In the genomic region with DNA sequence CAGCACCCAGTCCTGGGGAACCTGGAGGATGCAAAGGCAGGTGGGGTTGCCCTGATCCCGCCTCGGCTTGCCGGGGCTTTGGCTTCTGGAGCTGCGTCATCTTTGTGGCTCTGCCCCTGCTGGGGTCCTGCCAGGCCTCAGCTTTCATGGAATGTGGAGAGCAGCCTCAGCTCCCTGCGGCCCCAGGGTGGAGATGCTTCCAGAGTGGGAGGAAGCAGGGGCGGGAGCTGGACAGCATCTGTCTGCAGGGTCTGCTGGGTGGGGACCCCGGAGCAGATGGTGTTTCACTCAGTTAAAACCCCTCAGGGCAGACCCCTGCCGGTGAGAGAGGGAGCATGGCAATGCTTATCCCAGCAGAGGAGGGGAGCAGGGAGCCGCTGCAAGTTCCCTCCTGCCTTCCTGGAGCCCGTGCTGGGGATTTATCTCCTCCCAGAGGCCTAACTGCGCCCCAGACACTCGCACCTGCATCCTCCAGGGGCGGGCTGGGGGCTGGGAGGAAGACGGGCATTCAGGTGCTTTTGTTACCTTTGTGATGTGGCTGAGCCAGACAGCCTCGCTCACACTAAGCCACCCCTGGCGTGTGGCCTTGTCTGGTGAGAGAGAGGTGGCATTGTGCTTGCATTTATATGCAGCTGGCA, we compare ENCODE assay signal across 11 cellular contexts. TPM values are rescaled to one million over a fixed set of nuclear protein-coding genes. Genes with fewer than 3 reads are reported as not detected.
DNase-seq lines count a peak whose midpoint lies in the region; ATAC-seq and TF ChIP-seq lines count a peak whose summit lies in the region.
"Had no signal": no experiment of that assay in that cellular context is flagged by ENCODE, and none has a peak within 500 bp of the region (broad histone marks: within the 10 kb centered on the region; RNA-seq: fewer than 3 reads in every experiment).

No MANE protein-coding gene starts in this region.

- CTCF ChIA-PET in CD8-positive, alpha-beta T cell (lab: Charles Lee), result no interaction called here

- peaks cover 17% of the 10 kb centered on the region for H3K27me3 ChIP-seq in osteoblast (ENCODE audit: insufficient read depth, low read length)
- H3K27me3 ChIP-seq in CD8-positive, alpha-beta T cell (ENCODE audit: insufficient read depth, low read length), result no peaks in the 10 kb centered on the region
- H3K27me3 ChIP-seq: right lobe of liver had no signal

- H3K27ac Mint-ChIP-seq in CD8-positive, alpha-beta T cell, result no peak overlapping the region

- H2AFZ ChIP-seq in osteoblast (ENCODE audit: low read length), result no peak overlapping the region

- H3K27me3 Mint-ChIP-seq in CD8-positive, alpha-beta T cell (ENCODE audit: low read depth), result peaks cover 25% of the 10 kb centered on the region

- no peak for ATAC-seq in CD8-positive, alpha-beta T cell
- ATAC-seq in GM21576 (IDR thresholded peaks at IDR 0.05; ENCODE audit: unreplicated experiment), result no peak
- ATAC-seq: right lobe of liver had no signal

- no peak overlapping the region for H3K4me3 Mint-ChIP-seq in CD8-positive, alpha-beta T cell

- peaks cover 3% of the 10 kb centered on the region for H3K4me1 ChIP-seq in osteoblast (ENCODE audit: insufficient read depth, low read length)
- H3K4me1 ChIP-seq in CD8-positive, alpha-beta T cell (ENCODE audit: insufficient read depth, low read length), result no peaks in the 10 kb centered on the region
- H3K4me1 ChIP-seq: right lobe of liver had no signal

- H3K27ac ChIP-seq in osteoblast (ENCODE audit: low read depth, low read length), result no peak overlapping the region
- H3K27ac ChIP-seq in CD8-positive, alpha-beta T cell (ENCODE audit: low read depth, low read length), result no peak overlapping the region
- H3K27ac ChIP-seq: coronary artery, right lobe of liver had no signal

- TF ChIP-seq CTCF in fibroblast of the aortic adventitia (IDR thresholded peaks at IDR 0.05; ENCODE audit: insufficient read depth, low read length) (no peak), osteoblast (IDR thresholded peaks at IDR 0.05; ENCODE audit: extremely low read depth, low read depth, low read length) (no peak)
- no peak for TF ChIP-seq CTCF in CD8-positive, alpha-beta T cell (IDR thresholded peaks at IDR 0.05)

- H3K4me3 ChIP-seq in fibroblast of the aortic adventitia (ENCODE audit: low read depth, low read length), result no peak overlapping the region
- no peak overlapping the region for H3K4me3 ChIP-seq in osteoblast (ENCODE audit: insufficient read depth, low read length)
- H3K4me3 ChIP-seq in CD8-positive, alpha-beta T cell (ENCODE audit: low read depth, low read length), result no peak overlapping the region
- H3K4me3 ChIP-seq: coronary artery, right lobe of liver had no signal

- no peaks in the 10 kb centered on the region for H4K20me1 ChIP-seq in osteoblast (ENCODE audit: insufficient read depth, low read length)

- H3K36me3 ChIP-seq in osteoblast (ENCODE audit: insufficient read depth, low read length), result no peaks in the 10 kb centered on the region
- H3K36me3 ChIP-seq in CD8-positive, alpha-beta T cell (ENCODE audit: insufficient read depth, low read length), result no peaks in the 10 kb centered on the region
- H3K36me3 ChIP-seq: right lobe of liver had no signal

- POLR2A ChIA-PET in CD8-positive, alpha-beta T cell (lab: Charles Lee), result no interaction called here

- H3K4me1 Mint-ChIP-seq in CD8-positive, alpha-beta T cell (ENCODE audit: low read depth), result no peaks in the 10 kb centered on the region

- no peak overlapping the region for H3K4me2 ChIP-seq in osteoblast (ENCODE audit: insufficient read depth, low read length)

- H3K9me3 Mint-ChIP-seq in CD8-positive, alpha-beta T cell, result peaks cover 4% of the 10 kb centered on the region

- no peaks in the 10 kb centered on the region for H3K9me3 ChIP-seq in osteoblast (ENCODE audit: low read depth, low read length)
- H3K9me3 ChIP-seq in CD8-positive, alpha-beta T cell (ENCODE audit: low read length), result no peaks in the 10 kb centered on the region
- H3K9me3 ChIP-seq: right lobe of liver had no signal

- no peaks in the 10 kb centered on the region for H3K36me3 Mint-ChIP-seq in CD8-positive, alpha-beta T cell

- DNase-seq in GM04504 (ENCODE audit: low read depth) (peak; percentile 23), NCI-H524 treated with DMSO at 0.1 percent for 48 hours (lab: John Stamatoyannopoulos, UW) (peak; percentile 34), fibroblast of the aortic adventitia (ENCODE audit: low read depth) (peak; percentile 42), osteoblast (ENCODE audit: insufficient read length, low spot score, missing footprints) (peak; percentile 93), hepatic stellate cell (ENCODE audit: low spot score) (no peak)
- DNase-seq in CD8-positive, alpha-beta T cell, result no peak
- DNase-seq: DMS79 treated with DMSO at 0.1 percent for 48 hours had no signal

- intact Hi-C loops in CD8-positive, alpha-beta T cell (cut with DNase I, micrococcal nuclease), result no loop called here

- no peaks in the 10 kb centered on the region for H3K79me2 ChIP-seq in osteoblast (ENCODE audit: insufficient read depth, low read length)

RNA-seq across cellular contexts. Expression of a gene that starts 15.7 kb away (rescaled TPM):
- not detected in 2 replicates for total RNA-seq in fibroblast of the aortic adventitia (ENCODE audit: low replicate concordance)
- under 0.01 and 0.29 TPM in 2 replicates for total RNA-seq in osteoblast
- total RNA-seq in CD8-positive, alpha-beta T cell, result not detected
- total RNA-seq: T-helper 1 cell treated with Interleukin-12 subunit alpha and Interleukin-12 subunit beta and Interleukin-4 antibody, amounts not matched to agents 30 ng/mL and 1 ng/mL, for 36 hours had no signal

Comparison
In these comparisons a context has a peak if more than half of its experiments do, and no peak if none do; other contexts are left out.
1. DNase-seq: peak in GM04504 (single experiment), NCI-H524 treated with DMSO at 0.1 percent for 48 hours (single experiment), fibroblast of the aortic adventitia (single experiment) and osteoblast (single experiment); none in CD8-positive, alpha-beta T cell (0 of 7) and hepatic stellate cell (single experiment).